In the genomic region with DNA sequence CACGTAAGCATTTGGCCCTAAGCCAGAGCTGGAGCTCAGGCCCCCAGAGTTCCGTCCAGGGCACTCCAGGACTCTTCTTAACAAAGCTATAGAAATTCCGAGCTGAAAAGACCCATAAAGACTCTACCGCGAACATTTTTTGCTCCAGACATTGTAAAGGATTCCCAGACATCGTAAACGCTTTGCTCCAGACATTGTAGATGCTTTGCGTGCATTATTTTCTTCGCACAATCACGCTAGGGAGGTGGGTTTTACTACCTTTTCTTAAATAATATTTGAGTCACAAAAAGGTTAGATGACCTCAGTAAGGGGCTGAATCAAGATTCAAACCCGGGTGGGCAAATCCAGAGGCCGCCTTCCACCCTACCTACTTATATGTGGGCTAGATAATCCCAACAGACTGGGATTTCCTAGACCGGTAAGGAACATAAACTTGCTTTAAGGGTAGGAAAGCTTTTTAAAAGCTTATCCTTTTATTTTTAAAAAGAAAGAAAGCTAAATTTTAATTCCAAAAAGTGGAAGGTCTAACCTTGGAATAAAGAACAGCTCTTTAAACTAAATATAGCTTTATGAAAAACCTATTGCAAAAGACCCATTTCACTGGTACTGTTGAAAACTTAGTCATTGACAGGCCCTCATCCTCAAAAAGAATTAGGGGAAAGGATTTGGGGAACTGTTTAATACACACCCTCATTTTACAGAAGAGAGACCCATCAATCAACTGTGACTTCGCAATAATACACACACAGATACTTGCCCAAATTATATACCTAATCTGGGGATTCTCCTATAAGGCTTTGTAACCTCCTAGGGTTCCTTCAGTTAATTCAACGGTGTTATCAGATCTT, we compare ENCODE assay signal across 8 cellular contexts. TPM values are rescaled to one million over a fixed set of nuclear protein-coding genes. Genes with fewer than 3 reads are reported as not detected.
A peak's percentile ranks its signal among the peaks of the same experiment; 100 is the strongest.
DNase-seq lines count a peak whose midpoint lies in the region; ATAC-seq and TF ChIP-seq lines count a peak whose summit lies in the region.

No MANE protein-coding gene starts in this region.

- H3K9me2 ChIP-seq in HCT116 (ENCODE audit: insufficient read depth), result no peaks in the 10 kb centered on the region

- intact Hi-C loops in HCT116 (cut with micrococcal nuclease) (no loop called here), right cardiac atrium (cut with DNase I) (no loop called here), spleen (cut with DNase I; ENCODE audit: low total_unique reads) (no loop called here)
- intact Hi-C loops in activated CD8-positive, alpha-beta T cell treated with anti-CD3 and anti-CD28 coated beads for 36 hours (cut with micrococcal nuclease), result loop anchor here (5.0 kb wide), 2 partner anchors 71 to 131 kb away; no protein-coding TSS in a partner anchor

- TF ChIP-seq CTCF in 22Rv1 (IDR thresholded peaks at IDR 0.05) (no peak), HCT116 (IDR thresholded peaks at IDR 0.05 in 2 of 3, conservative IDR thresholded peaks at IDR 0.05 in 1 of 3; ENCODE audit: borderline replicate concordance in 1 of 3, insufficient read depth in 1 of 3, low read depth in 2 of 3, low read length in 2 of 3) (no peak), spleen (IDR thresholded peaks at IDR 0.05 in 8 of 11, conservative IDR thresholded peaks at IDR 0.05 in 3 of 11) (no peak)
- TF ChIP-seq CTCF in activated CD8-positive, alpha-beta T cell treated with anti-CD3 and anti-CD28 coated beads for 36 hours (IDR thresholded peaks at IDR 0.05), result no peak

- H3K36me3 ChIP-seq in HCT116 (ENCODE audit: control insufficient read depth in 1 of 2, insufficient read depth in 2 of 2, low read length in 2 of 2), result no peaks in the 10 kb centered on the region
- peaks cover 0 to 27% (median 2%) of the 10 kb centered on the region in 6 donors for H3K36me3 ChIP-seq in spleen

- no peaks in the 10 kb centered on the region for H3K9me3 ChIP-seq in HCT116 (ENCODE audit: control insufficient read depth in 1 of 2, insufficient read depth in 1 of 2, low read depth in 1 of 2, low read length in 2 of 2)
- no peaks in the 10 kb centered on the region for H3K9me3 ChIP-seq in right cardiac atrium (ENCODE audit: control insufficient read depth, low read length)
- H3K9me3 ChIP-seq in spleen, result no peaks in the 10 kb centered on the region

- peak overlapping the region; percentile 85 for H3K4me3 Mint-ChIP-seq in activated CD8-positive, alpha-beta T cell treated with anti-CD3 and anti-CD28 coated beads for 36 hours

- peak overlapping the region; percentile 97 for H3K4me2 ChIP-seq in HCT116 (ENCODE audit: low read length)

- RAD21 ChIA-PET in HCT116 (lab: Charles Lee; ENCODE audit: low non-redundant PET in 1 of 2, low total read pairs in 2 of 2, uncharacterized antibody in 2 of 2, unreplicated experiment in 2 of 2), result no interaction called here

- peak overlapping the region; percentile 96 for H3K27ac Mint-ChIP-seq in activated CD8-positive, alpha-beta T cell treated with anti-CD3 and anti-CD28 coated beads for 36 hours

- peak overlapping the region; percentile 85 for H3K9ac ChIP-seq in HCT116 (ENCODE audit: low read length)

- 9% methylated on average over 15 of the region's 15 CpGs for WGBS in right cardiac atrium
- 9 to 13% (median 12%) methylated on average over 15 of the region's 15 CpGs for WGBS in spleen, 5 donors

- H3K4me1 Mint-ChIP-seq in activated CD8-positive, alpha-beta T cell treated with anti-CD3 and anti-CD28 coated beads for 36 hours (ENCODE audit: low read depth), result peaks cover 74% of the 10 kb centered on the region

- ATAC-seq in HCT116, result no peak
- no peak for ATAC-seq in activated CD8-positive, alpha-beta T cell treated with anti-CD3 and anti-CD28 coated beads for 36 hours
- ATAC-seq in right cardiac atrium, result no peak
- ATAC-seq in GM21360 (IDR thresholded peaks at IDR 0.05; ENCODE audit: unreplicated experiment), result no peak

- TF ChIP-seq RAD21 in HCT116 (IDR thresholded peaks at IDR 0.05; ENCODE audit: low read depth), result no peak

- peak overlapping the region; percentile 78 to 86 for H3K4me3 ChIP-seq in HCT116 (replicated peaks in 1 of 2; ENCODE audit: low read depth in 1 of 2, low read length in 2 of 2)
- H3K4me3 ChIP-seq in right cardiac atrium (ENCODE audit: low read length), result peak overlapping the region; percentile 62
- peak overlapping the region; percentile 77 to 96 (median 90) for H3K4me3 ChIP-seq in spleen

- CTCF ChIA-PET in HCT116 (lab: Charles Lee), result interaction anchor here (1.0 to 1.2 kb wide), 4 partner anchors 9 to 34 kb away, joined by 4 to 5 read pairs (median 4); no protein-coding TSS in a partner anchor
- CTCF ChIA-PET in activated CD8-positive, alpha-beta T cell treated with anti-CD3 and anti-CD28 coated beads for 36 hours (lab: Charles Lee), result interaction anchor here (0.9 to 8.1 kb wide), 11 partner anchors 8 to 83 kb away, joined by 3 to 65 read pairs (median 7); no protein-coding TSS in a partner anchor

- no peaks in the 10 kb centered on the region for H3K9me3 Mint-ChIP-seq in activated CD8-positive, alpha-beta T cell treated with anti-CD3 and anti-CD28 coated beads for 36 hours

- H3K27me3 ChIP-seq in HCT116 (ENCODE audit: insufficient read depth, low read length) (no peaks in the 10 kb centered on the region), right cardiac atrium (ENCODE audit: control insufficient read depth, insufficient read depth) (no peaks in the 10 kb centered on the region), spleen (replicated peaks in 1 of 7) (no peaks in the 10 kb centered on the region)

- H3K4me1 ChIP-seq in HCT116 (ENCODE audit: control insufficient read depth in 1 of 2, insufficient read depth in 2 of 2, low read length in 2 of 2), result peaks cover 11 to 39% of the 10 kb centered on the region in 2 experiments; a peak in 3 of 4 replicates
- H3K4me1 ChIP-seq in right cardiac atrium (ENCODE audit: control insufficient read depth, insufficient read depth, low read length), result peaks cover 23% of the 10 kb centered on the region
- H3K4me1 ChIP-seq in spleen, result peaks cover 65 to 94% (median 85%) of the 10 kb centered on the region in 6 donors

- peaks cover 14% of the 10 kb centered on the region; the same call in 1 of the 2 replicates for H3K79me2 ChIP-seq in HCT116 (ENCODE audit: insufficient read depth, low read length)

- TF ChIP-seq POLR2A in HCT116 (IDR thresholded peaks at IDR 0.05; ENCODE audit: borderline replicate concordance, extremely low read depth, insufficient read depth, insufficient read length), result no peak
- TF ChIP-seq POLR2A in spleen (IDR thresholded peaks at IDR 0.05), result no peak

- peak overlapping the region; percentile 76 for H2AFZ ChIP-seq in HCT116 (ENCODE audit: low read depth, low read length, poor library complexity, severe bottlenecking)

- POLR2A ChIA-PET in HCT116 (lab: Charles Lee), result interaction anchor here (1.3 to 1.7 kb wide), 2 partner anchors 10 to 36 kb away, joined by 4 read pairs; no protein-coding TSS in a partner anchor
- POLR2A ChIA-PET in activated CD8-positive, alpha-beta T cell treated with anti-CD3 and anti-CD28 coated beads for 36 hours (lab: Charles Lee), result interaction anchor here (0.8 to 7.4 kb wide), 9 partner anchors 8 to 121 kb away, joined by 3 to 65 read pairs (median 4); no protein-coding TSS in a partner anchor

- no peak for DNase-seq in HCT116 (ENCODE audit: low read depth, low spot score)
- DNase-seq in activated CD8-positive, alpha-beta T cell treated with anti-CD3 and anti-CD28 coated beads for 36 hours, result no peak
- no peak for DNase-seq in right cardiac atrium
- DNase-seq in spleen, result peak; percentile 72
- DNase-seq in NCI-H1417 treated with DMSO at 0.1 percent for 48 hours (lab: John Stamatoyannopoulos, UW), result no peak
- DNase-seq in NCI-H1436 (lab: John Stamatoyannopoulos, UW), result no peak

- peaks cover 38% of the 10 kb centered on the region for H3K36me3 Mint-ChIP-seq in activated CD8-positive, alpha-beta T cell treated with anti-CD3 and anti-CD28 coated beads for 36 hours (ENCODE audit: low read depth)

- BruUV-seq in HCT116 (replicated peaks; lab: Mats Ljungman, UMichigan), result TSS peak; percentile 88

- H4K20me1 ChIP-seq in HCT116 (ENCODE audit: insufficient read depth), result no peaks in the 10 kb centered on the region

- H3K27ac ChIP-seq in 22Rv1, result peak overlapping the region; percentile 58
- H3K27ac ChIP-seq in HCT116 (ENCODE audit: low read depth, low read length), result peak overlapping the region; percentile 94
- H3K27ac ChIP-seq in right cardiac atrium (ENCODE audit: low read length), result peak overlapping the region; percentile 97
- peak overlapping the region; percentile 98 to 100 (median 99) for H3K27ac ChIP-seq in spleen

- no peaks in the 10 kb centered on the region for H3K27me3 Mint-ChIP-seq in activated CD8-positive, alpha-beta T cell treated with anti-CD3 and anti-CD28 coated beads for 36 hours

TF ChIP-seq in HCT116, 20 proteins besides CTCF, POLR2A, EP300 and RAD21 (continues in another document):
- TF ChIP-seq EGR1 (IDR thresholded peaks at IDR 0.05; ENCODE audit: low read depth) (no peak), EZH2 (IDR thresholded peaks at IDR 0.05) (no peak)
- TF ChIP-seq, protein P1, sequence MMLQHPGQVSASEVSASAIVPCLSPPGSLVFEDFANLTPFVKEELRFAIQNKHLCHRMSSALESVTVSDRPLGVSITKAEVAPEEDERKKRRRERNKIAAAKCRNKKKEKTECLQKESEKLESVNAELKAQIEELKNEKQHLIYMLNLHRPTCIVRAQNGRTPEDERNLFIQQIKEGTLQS (IDR thresholded peaks at IDR 0.05), result no peak

RNA-seq across cellular contexts. Expression of gene TNIP1, which starts 0.8 kb away (rescaled TPM):
- total RNA-seq in HCT116 (2021; ENCODE audit: unreplicated experiment) (46.0 TPM), right cardiac atrium (10 to 100 TPM; 77.0 to 98.2 (median 86.1) TPM), spleen (100 to 1,000 TPM; 179 to 260 (median 218) TPM)
- polyA plus RNA-seq in HCT116 (2012), result 58.7 and 63.9 TPM in 2 replicates
- total RNA-seq in activated CD8-positive, alpha-beta T cell treated with anti-CD3 and anti-CD28 coated beads for 36 hours, result 100 to 1,000 TPM; 222 TPM
- polyA plus RNA-seq in right cardiac atrium (71.5 TPM), spleen (100 to 1,000 TPM in 1 of 3 donors, 10 to 100 TPM in 2; 67.7 to 149 (median 95.9) TPM)
